16 cellular contexts compared by ENCODE assay signal in the genomic region with DNA sequence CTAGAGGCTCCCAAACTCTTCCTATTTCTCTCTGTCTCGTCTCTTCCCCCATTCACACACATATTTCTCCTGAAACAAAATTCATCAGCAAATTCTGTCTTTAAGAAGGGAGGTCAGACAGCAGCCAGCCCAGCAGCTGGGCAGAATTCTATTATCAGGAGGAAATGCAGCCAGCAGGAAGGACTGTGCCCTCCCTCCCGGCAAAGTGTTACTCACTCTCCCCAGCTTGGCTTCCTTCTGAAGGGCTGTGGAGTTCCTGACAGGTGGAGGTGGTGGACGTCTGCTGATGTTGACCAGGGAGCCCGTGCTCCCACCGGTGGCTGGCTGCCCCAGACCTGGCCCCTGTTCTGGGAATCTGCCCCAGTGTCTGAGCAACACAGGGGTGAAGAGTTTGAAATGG. TPM values are rescaled to one million over a fixed set of nuclear protein-coding genes. Genes with fewer than 3 reads are reported as not detected.
DNase-seq lines count a peak whose midpoint lies in the region; ATAC-seq, FAIRE-seq and TF ChIP-seq lines count a peak whose summit lies in the region.
"Had no signal": no experiment of that assay in that cellular context is flagged by ENCODE, and none has a peak within 500 bp of the region (broad histone marks: within the 10 kb centered on the region; RNA-seq: fewer than 3 reads in every experiment).

No MANE protein-coding gene starts in this region.

- no TSS peak for BruUV-seq in Panc1 (replicated peaks; lab: Mats Ljungman, UMichigan)

- DNase-seq in AG20443 (ENCODE audit: low spot score) (peak; percentile 42), Panc1 (ENCODE audit: low read depth, low spot score) (no peak), esophagus muscularis mucosa (ENCODE audit: extremely low spot score) (no peak), pancreas (no peak), DMS114 treated with DMSO at 0.1 percent for 48 hours (lab: John Stamatoyannopoulos, UW; ENCODE audit: unreplicated experiment) (no peak), NCI-H524 treated with DMSO at 0.1 percent for 48 hours (lab: John Stamatoyannopoulos, UW) (no peak), RKO (ENCODE audit: low spot score) (no peak)
- DNase-seq: activated CD8-positive, alpha-beta memory T cell treated with anti-CD3 and anti-CD28 coated beads, Interleukin-2, amount 50 U/mL, for 48 hours; activated naive CD4-positive, alpha-beta T cell treated with anti-CD3 and anti-CD28 coated beads, Interleukin-2, amount 50 U/mL, for 16 hours; Caco-2; midbrain; NCI-H1694 treated with DMSO at 0.1 percent for 48 hours; T-helper 17 cell had no signal

- H3K4me1 ChIP-seq in Panc1 (ENCODE audit: control insufficient read depth, insufficient read depth, low read length) (no peaks in the 10 kb centered on the region; the same call in 1 of the 2 replicates), esophagus muscularis mucosa (peaks cover 36 to 92% (median 87%) of the 10 kb centered on the region in 4 donors), pancreas (no peaks in the 10 kb centered on the region)
- H3K4me1 ChIP-seq: Caco-2 had no signal

- peak overlapping the region; percentile 17; the same call in 1 of the 2 replicates for H3K27ac ChIP-seq in Panc1 (ENCODE audit: low read length)
- H3K27ac ChIP-seq in esophagus muscularis mucosa (replicated peaks in 1 of 4): peak overlapping the region; percentile 85 to 88 (median 86)
- H3K27ac ChIP-seq in pancreas: no peak overlapping the region

- no peak for FAIRE-seq in pancreas (lab: Jason Lieb, UNC)
- FAIRE-seq: endometrium, keratinocyte had no signal

- H3K9me3 ChIP-seq in Panc1 (ENCODE audit: control insufficient read depth, insufficient read depth, low read depth, low read length) (no peaks in the 10 kb centered on the region), esophagus muscularis mucosa (no peaks in the 10 kb centered on the region), pancreas (no peaks in the 10 kb centered on the region)
- H3K9me3 ChIP-seq: Caco-2 had no signal

- TF ChIP-seq CTCF in Panc1 (IDR thresholded peaks at IDR 0.05): no peak
- no peak for TF ChIP-seq CTCF in esophagus muscularis mucosa (IDR thresholded peaks at IDR 0.05)
- no peak for TF ChIP-seq CTCF in pancreas (IDR thresholded peaks at IDR 0.05)

- TF ChIP-seq POLR2A in esophagus muscularis mucosa (IDR thresholded peaks at IDR 0.05; ENCODE audit: low read depth): no peak

- TF ChIP-seq EP300 in esophagus muscularis mucosa (IDR thresholded peaks at IDR 0.05): no peak

- intact Hi-C loops in Panc1 (cut with micrococcal nuclease; ENCODE audit: unreplicated experiment): no loop called here
- intact Hi-C loops in esophagus muscularis mucosa (cut with DNase I): loop anchor here (5.0 kb wide), 2 partner anchors 37 to 48 kb away; a partner anchor contains a TSS
- intact Hi-C loops in pancreas (cut with DNase I): no loop called here

- in situ Hi-C loops in Panc1 (cut with HindIII; ENCODE audit: low pct_unique_long_range_greater_than_20kb, low sequenced_read_pairs): no loop called here

- CTCF ChIA-PET in Panc1 (lab: Charles Lee): no interaction called here

- ATAC-seq in Panc1 (no peak), pancreas (peak in 3 of 4 donors; percentile 32 to 52 (median 50)), HG03521 (IDR thresholded peaks at IDR 0.05; ENCODE audit: unreplicated experiment) (no peak)
- ATAC-seq: T-helper 17 cell had no signal

- POLR2A ChIA-PET in Panc1 (lab: Charles Lee): no interaction called here

- H3K4me3 ChIP-seq in Panc1 (ENCODE audit: low read depth in 2 of 2, low read length in 2 of 2): no peak overlapping the region
- H3K4me3 ChIP-seq in esophagus muscularis mucosa: peak overlapping the region in 2 of 4 donors; percentile 24 to 30
- no peak overlapping the region for H3K4me3 ChIP-seq in pancreas

- 9% methylated on average over 4 of the region's 5 CpGs for WGBS in esophagus muscularis mucosa
- 21 to 31% methylated on average over 5 of the region's 5 CpGs for WGBS in pancreas, 2 donors

- H3K36me3 ChIP-seq in Panc1 (ENCODE audit: control insufficient read depth, insufficient read depth, low read length) (no peaks in the 10 kb centered on the region), esophagus muscularis mucosa (no peaks in the 10 kb centered on the region), pancreas (no peaks in the 10 kb centered on the region)

- no peaks in the 10 kb centered on the region for H3K27me3 ChIP-seq in Panc1 (ENCODE audit: control insufficient read depth, insufficient read depth, low read length)
- H3K27me3 ChIP-seq in esophagus muscularis mucosa: no peaks in the 10 kb centered on the region
- no peaks in the 10 kb centered on the region for H3K27me3 ChIP-seq in pancreas

RNA-seq across cellular contexts. Expression of a gene that starts 37.3 kb away (rescaled TPM):
- total RNA-seq in Panc1 (2021; ENCODE audit: unreplicated experiment) (11.1 TPM), esophagus muscularis mucosa (10 to 100 TPM; 32.3 to 55.5 (median 51.9) TPM), pancreas (1 to 10 TPM in 1 of 6 donors, under 1 TPM in 5; 0.28 to 2.5 (median 0.31) TPM)
- polyA plus RNA-seq in Panc1 (2012; ENCODE audit: insufficient read length): 5.8 TPM
- under 1 TPM; 0.30 to 0.47 TPM for polyA plus RNA-seq in pancreas
- polyA plus RNA-seq: keratinocyte had no signal

Comparison
In these comparisons a context has a peak if more than half of its experiments do, and no peak if none do; other contexts are left out.
1. ATAC-seq: peak in pancreas (3 of 4); none in Panc1 (single experiment) and HG03521 (single experiment).
2. H3K27ac ChIP-seq: peak in Panc1 (single experiment) and esophagus muscularis mucosa (4 of 4); none in pancreas (0 of 4).